ENCODE assay signal across 11 cellular contexts in the genomic region with DNA sequence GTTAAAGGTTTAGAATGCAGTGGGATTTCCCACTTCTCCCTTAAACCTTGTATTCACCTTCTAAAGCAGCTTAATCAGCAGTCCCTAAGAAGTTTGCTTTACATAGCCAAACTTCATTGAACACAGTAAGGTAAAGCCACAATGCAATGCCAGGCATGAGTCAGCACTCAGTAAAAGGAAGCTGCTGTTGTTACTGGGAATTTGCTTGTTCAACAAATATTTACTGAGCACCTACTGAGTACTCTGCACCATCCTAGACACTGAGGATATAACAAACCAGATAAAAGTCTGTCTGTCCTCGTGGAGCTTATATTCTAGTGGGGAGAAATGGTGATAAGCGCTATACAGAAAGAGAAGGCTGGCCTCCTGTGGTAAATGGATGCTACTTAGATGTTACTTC.
A peak's percentile ranks its signal among the peaks of the same experiment; 100 is the strongest.
DNase-seq lines count a peak whose midpoint lies in the region; ATAC-seq and TF ChIP-seq lines count a peak whose summit lies in the region.
"Had no signal": no experiment of that assay in that cellular context is flagged by ENCODE, and none has a peak within 500 bp of the region (broad histone marks: within the 10 kb centered on the region; RNA-seq: fewer than 3 reads in every experiment).

No MANE protein-coding gene starts in this region.

- H3K36me3 ChIP-seq in adipocyte (ENCODE audit: control insufficient read depth, insufficient read depth, low read length, severe bottlenecking) = peaks cover 15% of the 10 kb centered on the region

- H3K27me3 Mint-ChIP-seq in Calu3 (ENCODE audit: unreplicated experiment) = no peaks in the 10 kb centered on the region
- H3K27me3 Mint-ChIP-seq: dendritic cell treated with granulocyte-macrophage colony-stimulating factor and Interleukin-4, amounts not matched to agents 40 ng/mL and 50 ng/mL, for 4 days had no signal

- H3K9me3 Mint-ChIP-seq in Calu3 (ENCODE audit: low read depth, unreplicated experiment) = no peaks in the 10 kb centered on the region
- H3K9me3 Mint-ChIP-seq: dendritic cell treated with granulocyte-macrophage colony-stimulating factor and Interleukin-4, amounts not matched to agents 40 ng/mL and 50 ng/mL, for 4 days had no signal

- H3K4me3 ChIP-seq in adipocyte (ENCODE audit: low read length) = no peak overlapping the region
- H3K4me3 ChIP-seq: BLaER1 treated with 17β-estradiol and CSF1 and Interleukin-3, amounts not matched to agents 10 nM and 100 nM had no signal

- BruUV-seq in Calu3 (replicated peaks; lab: Mats Ljungman, UMichigan) = no TSS peak

- no peaks in the 10 kb centered on the region for H3K4me1 ChIP-seq in adipocyte (ENCODE audit: control insufficient read depth, insufficient read depth, low read length)

- H3K27ac Mint-ChIP-seq in Calu3 (ENCODE audit: unreplicated experiment) = peak overlapping the region; percentile 8
- H3K27ac Mint-ChIP-seq: dendritic cell treated with granulocyte-macrophage colony-stimulating factor and Interleukin-4, amounts not matched to agents 40 ng/mL and 50 ng/mL, for 4 days had no signal

- CTCF ChIA-PET in Calu3 (lab: Charles Lee) = interaction anchor here (1.2 kb wide), 2 partner anchors 160 to 595 kb away, joined by 3 to 5 read pairs; no protein-coding TSS in a partner anchor

- TF ChIP-seq CTCF in Calu3 (IDR thresholded peaks at IDR 0.05; ENCODE audit: unreplicated experiment) = no peak

- peaks cover 13% of the 10 kb centered on the region for H3K4me1 Mint-ChIP-seq in Calu3 (ENCODE audit: low read depth, unreplicated experiment)

- no peaks in the 10 kb centered on the region for H3K27me3 ChIP-seq in adipocyte (replicated peaks; ENCODE audit: control insufficient read depth, insufficient read depth, low read length)
- H3K27me3 ChIP-seq: BLaER1 treated with 17β-estradiol and CSF1 and Interleukin-3, amounts not matched to agents 10 nM and 100 nM had no signal

- H3K4me3 Mint-ChIP-seq in Calu3 (ENCODE audit: low read depth, unreplicated experiment) = no peak overlapping the region
- H3K4me3 Mint-ChIP-seq: dendritic cell treated with granulocyte-macrophage colony-stimulating factor and Interleukin-4, amounts not matched to agents 40 ng/mL and 50 ng/mL, for 4 days had no signal

- DNase-seq in Calu3 = no peak
- peak; percentile 52 for DNase-seq in adipocyte (ENCODE audit: low read depth)
- DNase-seq in left colon = no peak
- DNase-seq in NCI-H510A (lab: John Stamatoyannopoulos, UW) = no peak
- DNase-seq in NCI-H748 (lab: John Stamatoyannopoulos, UW; ENCODE audit: unreplicated experiment) = no peak
- DNase-seq: activated CD4-positive, alpha-beta T cell treated with anti-CD3 and anti-CD28 coated beads for 48 hours had no signal

- H3K9ac ChIP-seq in adipocyte (ENCODE audit: low read length) = no peak overlapping the region
- H3K9ac ChIP-seq: BLaER1 treated with 17β-estradiol and CSF1 and Interleukin-3, amounts not matched to agents 10 nM and 100 nM had no signal

- ATAC-seq in HG03442 (IDR thresholded peaks at IDR 0.05; ENCODE audit: unreplicated experiment) = peak; percentile 58
- ATAC-seq in left colon = peak; percentile 88
- no peak for ATAC-seq in HG03025 (IDR thresholded peaks at IDR 0.05; ENCODE audit: low FRiP score, unreplicated experiment)
- no peak for ATAC-seq in GM19023 (IDR thresholded peaks at IDR 0.05; ENCODE audit: unreplicated experiment)

- peaks cover 8% of the 10 kb centered on the region for H3K36me3 Mint-ChIP-seq in Calu3 (ENCODE audit: insufficient read depth, unreplicated experiment)

- intact Hi-C loops in Calu3 (cut with micrococcal nuclease; ENCODE audit: unreplicated experiment) = loop anchor here (5.0 kb wide), 1 partner anchor 157 kb away; no protein-coding TSS in a partner anchor
- intact Hi-C loops in left colon (cut with DNase I, micrococcal nuclease) = no loop called here

- no peaks in the 10 kb centered on the region for H3K9me3 ChIP-seq in adipocyte (ENCODE audit: control insufficient read depth, low read length)
- H3K9me3 ChIP-seq: BLaER1 treated with 17β-estradiol and CSF1 and Interleukin-3, amounts not matched to agents 10 nM and 100 nM had no signal

Comparison
In these comparisons a context has a peak if more than half of its experiments do, and no peak if none do; other contexts are left out.
1. ATAC-seq: peak in HG03442 (single experiment) and left colon (single experiment); none in HG03025 (single experiment) and GM19023 (single experiment).